In genomic region chr11:109870313-109870712, GRCh38 we compare ENCODE assay signal across 2 cellular contexts.
TF ChIP-seq lines count a peak whose summit lies in the region.

No MANE protein-coding gene starts in this region.

TF ChIP-seq in HCT116, 20 proteins besides CTCF, POLR2A, EP300 and RAD21:
- TF ChIP-seq MAX (IDR thresholded peaks at IDR 0.05) (no peak), EZH2phosphoT487 (IDR thresholded peaks at IDR 0.05; ENCODE audit: borderline replicate concordance) (no peak), FOSL1 (IDR thresholded peaks at IDR 0.05; ENCODE audit: low read depth) (no peak), ZNF274 (IDR thresholded peaks at IDR 0.05; ENCODE audit: low read depth, low read length) (no peak), ZBTB33 (IDR thresholded peaks at IDR 0.05; ENCODE audit: extremely low read depth, insufficient replicate concordance, low read length) (no peak), REST (IDR thresholded peaks at IDR 0.05; ENCODE audit: low read depth) (no peak), CBX3 (IDR thresholded peaks at IDR 0.05; ENCODE audit: low read depth) (no peak), YY1 (IDR thresholded peaks at IDR 0.05; ENCODE audit: extremely low read depth, insufficient replicate concordance, low read depth, low read length) (no peak), POLR2AphosphoS5 (IDR thresholded peaks at IDR 0.05; ENCODE audit: low read depth, low read length) (no peak), EZH2 (IDR thresholded peaks at IDR 0.05) (no peak)

TF ChIP-seq in H1, 55 proteins besides CTCF, POLR2A, EP300 and RAD21 (continued from another document):
- TF ChIP-seq ZNF274 (IDR thresholded peaks at IDR 0.05; ENCODE audit: borderline replicate concordance, extremely low read depth, low read length) (no peak), SIX5 (IDR thresholded peaks at IDR 0.05; ENCODE audit: low read depth, low read length) (no peak), RNF2 (IDR thresholded peaks at IDR 0.05; ENCODE audit: borderline replicate concordance, low read depth, low read length, missing control alignments, poor library complexity, severe bottlenecking) (no peak)
